ENCODE assay signal across 2 cellular contexts in the genomic region with DNA sequence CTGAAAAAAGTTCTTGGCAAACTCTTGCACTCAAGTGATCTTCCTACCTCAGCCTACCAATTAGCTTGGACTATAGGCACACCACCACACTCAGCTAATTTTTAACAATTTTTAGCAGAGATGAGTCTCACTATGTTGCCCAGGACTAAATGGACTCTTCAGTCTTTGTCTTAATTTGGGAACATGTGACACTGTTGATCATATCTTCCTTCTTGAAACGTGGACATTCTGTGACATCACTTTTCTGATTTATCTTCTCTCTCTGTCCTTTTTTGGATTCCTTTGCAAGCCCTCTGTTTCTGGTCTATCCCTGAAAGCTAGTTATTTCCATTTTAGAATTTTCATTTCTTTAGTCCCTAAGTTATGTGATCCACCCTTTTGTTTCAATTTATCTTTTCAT.
TF ChIP-seq lines count a peak whose summit lies in the region.

No MANE protein-coding gene starts in this region.

TF ChIP-seq in GM23338, 12 proteins besides CTCF, POLR2A, EP300 and RAD21:
- TF ChIP-seq POLR2AphosphoS5 (IDR thresholded peaks at IDR 0.05; ENCODE audit: low read depth) (no peak), STAT1 (IDR thresholded peaks at IDR 0.05; ENCODE audit: unreplicated experiment) (no peak), EZH2phosphoT487 (IDR thresholded peaks at IDR 0.05; ENCODE audit: unreplicated experiment) (no peak), CREB1 (CRISPR knock-in tag; IDR thresholded peaks at IDR 0.05; ENCODE audit: low read depth) (no peak)
- TF ChIP-seq, protein P1, sequence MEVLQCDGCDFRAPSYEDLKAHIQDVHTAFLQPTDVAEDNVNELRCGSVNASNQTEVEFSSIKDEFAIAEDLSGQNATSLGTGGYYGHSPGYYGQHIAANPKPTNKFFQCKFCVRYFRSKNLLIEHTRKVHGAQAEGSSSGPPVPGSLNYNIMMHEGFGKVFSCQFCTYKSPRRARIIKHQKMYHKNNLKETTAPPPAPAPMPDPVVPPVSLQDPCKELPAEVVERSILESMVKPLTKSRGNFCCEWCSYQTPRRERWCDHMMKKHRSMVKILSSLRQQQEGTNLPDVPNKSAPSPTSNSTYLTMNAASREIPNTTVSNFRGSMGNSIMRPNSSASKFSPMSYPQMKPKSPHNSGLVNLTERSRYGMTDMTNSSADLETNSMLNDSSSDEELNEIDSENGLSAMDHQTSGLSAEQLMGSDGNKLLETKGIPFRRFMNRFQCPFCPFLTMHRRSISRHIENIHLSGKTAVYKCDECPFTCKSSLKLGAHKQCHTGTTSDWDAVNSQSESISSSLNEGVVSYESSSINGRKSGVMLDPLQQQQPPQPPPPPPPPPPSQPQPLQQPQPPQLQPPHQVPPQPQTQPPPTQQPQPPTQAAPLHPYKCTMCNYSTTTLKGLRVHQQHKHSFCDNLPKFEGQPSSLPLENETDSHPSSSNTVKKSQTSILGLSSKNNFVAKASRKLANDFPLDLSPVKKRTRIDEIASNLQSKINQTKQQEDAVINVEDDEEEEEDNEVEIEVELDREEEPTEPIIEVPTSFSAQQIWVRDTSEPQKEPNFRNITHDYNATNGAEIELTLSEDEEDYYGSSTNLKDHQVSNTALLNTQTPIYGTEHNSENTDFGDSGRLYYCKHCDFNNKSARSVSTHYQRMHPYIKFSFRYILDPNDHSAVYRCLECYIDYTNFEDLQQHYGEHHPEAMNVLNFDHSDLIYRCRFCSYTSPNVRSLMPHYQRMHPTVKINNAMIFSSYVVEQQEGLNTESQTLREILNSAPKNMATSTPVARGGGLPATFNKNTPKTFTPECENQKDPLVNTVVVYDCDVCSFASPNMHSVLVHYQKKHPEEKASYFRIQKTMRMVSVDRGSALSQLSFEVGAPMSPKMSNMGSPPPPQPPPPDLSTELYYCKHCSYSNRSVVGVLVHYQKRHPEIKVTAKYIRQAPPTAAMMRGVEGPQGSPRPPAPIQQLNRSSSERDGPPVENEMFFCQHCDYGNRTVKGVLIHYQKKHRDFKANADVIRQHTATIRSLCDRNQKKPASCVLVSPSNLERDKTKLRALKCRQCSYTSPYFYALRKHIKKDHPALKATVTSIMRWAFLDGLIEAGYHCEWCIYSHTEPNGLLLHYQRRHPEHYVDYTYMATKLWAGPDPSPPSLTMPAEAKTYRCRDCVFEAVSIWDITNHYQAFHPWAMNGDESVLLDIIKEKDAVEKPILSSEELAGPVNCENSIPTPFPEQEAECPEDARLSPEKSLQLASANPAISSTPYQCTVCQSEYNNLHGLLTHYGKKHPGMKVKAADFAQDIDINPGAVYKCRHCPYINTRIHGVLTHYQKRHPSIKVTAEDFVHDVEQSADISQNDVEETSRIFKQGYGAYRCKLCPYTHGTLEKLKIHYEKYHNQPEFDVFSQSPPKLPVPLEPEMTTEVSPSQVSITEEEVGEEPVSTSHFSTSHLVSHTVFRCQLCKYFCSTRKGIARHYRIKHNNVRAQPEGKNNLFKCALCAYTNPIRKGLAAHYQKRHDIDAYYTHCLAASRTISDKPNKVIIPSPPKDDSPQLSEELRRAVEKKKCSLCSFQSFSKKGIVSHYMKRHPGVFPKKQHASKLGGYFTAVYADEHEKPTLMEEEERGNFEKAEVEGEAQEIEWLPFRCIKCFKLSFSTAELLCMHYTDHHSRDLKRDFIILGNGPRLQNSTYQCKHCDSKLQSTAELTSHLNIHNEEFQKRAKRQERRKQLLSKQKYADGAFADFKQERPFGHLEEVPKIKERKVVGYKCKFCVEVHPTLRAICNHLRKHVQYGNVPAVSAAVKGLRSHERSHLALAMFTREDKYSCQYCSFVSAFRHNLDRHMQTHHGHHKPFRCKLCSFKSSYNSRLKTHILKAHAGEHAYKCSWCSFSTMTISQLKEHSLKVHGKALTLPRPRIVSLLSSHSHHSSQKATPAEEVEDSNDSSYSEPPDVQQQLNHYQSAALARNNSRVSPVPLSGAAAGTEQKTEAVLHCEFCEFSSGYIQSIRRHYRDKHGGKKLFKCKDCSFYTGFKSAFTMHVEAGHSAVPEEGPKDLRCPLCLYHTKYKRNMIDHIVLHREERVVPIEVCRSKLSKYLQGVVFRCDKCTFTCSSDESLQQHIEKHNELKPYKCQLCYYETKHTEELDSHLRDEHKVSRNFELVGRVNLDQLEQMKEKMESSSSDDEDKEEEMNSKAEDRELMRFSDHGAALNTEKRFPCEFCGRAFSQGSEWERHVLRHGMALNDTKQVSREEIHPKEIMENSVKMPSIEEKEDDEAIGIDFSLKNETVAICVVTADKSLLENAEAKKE (CRISPR knock-in tag; IDR thresholded peaks at IDR 0.05), result no peak
- TF ChIP-seq, protein P2, sequence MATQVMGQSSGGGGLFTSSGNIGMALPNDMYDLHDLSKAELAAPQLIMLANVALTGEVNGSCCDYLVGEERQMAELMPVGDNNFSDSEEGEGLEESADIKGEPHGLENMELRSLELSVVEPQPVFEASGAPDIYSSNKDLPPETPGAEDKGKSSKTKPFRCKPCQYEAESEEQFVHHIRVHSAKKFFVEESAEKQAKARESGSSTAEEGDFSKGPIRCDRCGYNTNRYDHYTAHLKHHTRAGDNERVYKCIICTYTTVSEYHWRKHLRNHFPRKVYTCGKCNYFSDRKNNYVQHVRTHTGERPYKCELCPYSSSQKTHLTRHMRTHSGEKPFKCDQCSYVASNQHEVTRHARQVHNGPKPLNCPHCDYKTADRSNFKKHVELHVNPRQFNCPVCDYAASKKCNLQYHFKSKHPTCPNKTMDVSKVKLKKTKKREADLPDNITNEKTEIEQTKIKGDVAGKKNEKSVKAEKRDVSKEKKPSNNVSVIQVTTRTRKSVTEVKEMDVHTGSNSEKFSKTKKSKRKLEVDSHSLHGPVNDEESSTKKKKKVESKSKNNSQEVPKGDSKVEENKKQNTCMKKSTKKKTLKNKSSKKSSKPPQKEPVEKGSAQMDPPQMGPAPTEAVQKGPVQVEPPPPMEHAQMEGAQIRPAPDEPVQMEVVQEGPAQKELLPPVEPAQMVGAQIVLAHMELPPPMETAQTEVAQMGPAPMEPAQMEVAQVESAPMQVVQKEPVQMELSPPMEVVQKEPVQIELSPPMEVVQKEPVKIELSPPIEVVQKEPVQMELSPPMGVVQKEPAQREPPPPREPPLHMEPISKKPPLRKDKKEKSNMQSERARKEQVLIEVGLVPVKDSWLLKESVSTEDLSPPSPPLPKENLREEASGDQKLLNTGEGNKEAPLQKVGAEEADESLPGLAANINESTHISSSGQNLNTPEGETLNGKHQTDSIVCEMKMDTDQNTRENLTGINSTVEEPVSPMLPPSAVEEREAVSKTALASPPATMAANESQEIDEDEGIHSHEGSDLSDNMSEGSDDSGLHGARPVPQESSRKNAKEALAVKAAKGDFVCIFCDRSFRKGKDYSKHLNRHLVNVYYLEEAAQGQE (IDR thresholded peaks at IDR 0.05; ENCODE audit: unreplicated experiment), result no peak
- TF ChIP-seq, protein P3, sequence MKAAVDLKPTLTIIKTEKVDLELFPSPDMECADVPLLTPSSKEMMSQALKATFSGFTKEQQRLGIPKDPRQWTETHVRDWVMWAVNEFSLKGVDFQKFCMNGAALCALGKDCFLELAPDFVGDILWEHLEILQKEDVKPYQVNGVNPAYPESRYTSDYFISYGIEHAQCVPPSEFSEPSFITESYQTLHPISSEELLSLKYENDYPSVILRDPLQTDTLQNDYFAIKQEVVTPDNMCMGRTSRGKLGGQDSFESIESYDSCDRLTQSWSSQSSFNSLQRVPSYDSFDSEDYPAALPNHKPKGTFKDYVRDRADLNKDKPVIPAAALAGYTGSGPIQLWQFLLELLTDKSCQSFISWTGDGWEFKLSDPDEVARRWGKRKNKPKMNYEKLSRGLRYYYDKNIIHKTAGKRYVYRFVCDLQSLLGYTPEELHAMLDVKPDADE (IDR thresholded peaks at IDR 0.05), result no peak

TF ChIP-seq in K562, 482 proteins besides CTCF, POLR2A, EP300 and RAD21:
- TF ChIP-seq, protein P4, sequence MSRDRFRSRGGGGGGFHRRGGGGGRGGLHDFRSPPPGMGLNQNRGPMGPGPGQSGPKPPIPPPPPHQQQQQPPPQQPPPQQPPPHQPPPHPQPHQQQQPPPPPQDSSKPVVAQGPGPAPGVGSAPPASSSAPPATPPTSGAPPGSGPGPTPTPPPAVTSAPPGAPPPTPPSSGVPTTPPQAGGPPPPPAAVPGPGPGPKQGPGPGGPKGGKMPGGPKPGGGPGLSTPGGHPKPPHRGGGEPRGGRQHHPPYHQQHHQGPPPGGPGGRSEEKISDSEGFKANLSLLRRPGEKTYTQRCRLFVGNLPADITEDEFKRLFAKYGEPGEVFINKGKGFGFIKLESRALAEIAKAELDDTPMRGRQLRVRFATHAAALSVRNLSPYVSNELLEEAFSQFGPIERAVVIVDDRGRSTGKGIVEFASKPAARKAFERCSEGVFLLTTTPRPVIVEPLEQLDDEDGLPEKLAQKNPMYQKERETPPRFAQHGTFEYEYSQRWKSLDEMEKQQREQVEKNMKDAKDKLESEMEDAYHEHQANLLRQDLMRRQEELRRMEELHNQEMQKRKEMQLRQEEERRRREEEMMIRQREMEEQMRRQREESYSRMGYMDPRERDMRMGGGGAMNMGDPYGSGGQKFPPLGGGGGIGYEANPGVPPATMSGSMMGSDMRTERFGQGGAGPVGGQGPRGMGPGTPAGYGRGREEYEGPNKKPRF (IDR thresholded peaks at IDR 0.05; ENCODE audit: low read depth, low read length), result no peak
- TF ChIP-seq, protein P5, sequence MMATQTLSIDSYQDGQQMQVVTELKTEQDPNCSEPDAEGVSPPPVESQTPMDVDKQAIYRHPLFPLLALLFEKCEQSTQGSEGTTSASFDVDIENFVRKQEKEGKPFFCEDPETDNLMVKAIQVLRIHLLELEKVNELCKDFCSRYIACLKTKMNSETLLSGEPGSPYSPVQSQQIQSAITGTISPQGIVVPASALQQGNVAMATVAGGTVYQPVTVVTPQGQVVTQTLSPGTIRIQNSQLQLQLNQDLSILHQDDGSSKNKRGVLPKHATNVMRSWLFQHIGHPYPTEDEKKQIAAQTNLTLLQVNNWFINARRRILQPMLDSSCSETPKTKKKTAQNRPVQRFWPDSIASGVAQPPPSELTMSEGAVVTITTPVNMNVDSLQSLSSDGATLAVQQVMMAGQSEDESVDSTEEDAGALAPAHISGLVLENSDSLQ (IDR thresholded peaks at IDR 0.05), result peak; percentile 38; the same call in 1 of the 2 replicates
- no peak for TF ChIP-seq ZNF696 (CRISPR knock-in tag; conservative IDR thresholded peaks at IDR 0.05)
- TF ChIP-seq L3MBTL2 (IDR thresholded peaks at IDR 0.05), result 0 out of 2 replicates have a peak, but pooled peaks have one; percentile 32
- TF ChIP-seq RAD51 (IDR thresholded peaks at IDR 0.05; ENCODE audit: borderline replicate concordance, low read depth), result peak; percentile 52; the same call in 1 of the 2 replicates
- TF ChIP-seq, protein P6, sequence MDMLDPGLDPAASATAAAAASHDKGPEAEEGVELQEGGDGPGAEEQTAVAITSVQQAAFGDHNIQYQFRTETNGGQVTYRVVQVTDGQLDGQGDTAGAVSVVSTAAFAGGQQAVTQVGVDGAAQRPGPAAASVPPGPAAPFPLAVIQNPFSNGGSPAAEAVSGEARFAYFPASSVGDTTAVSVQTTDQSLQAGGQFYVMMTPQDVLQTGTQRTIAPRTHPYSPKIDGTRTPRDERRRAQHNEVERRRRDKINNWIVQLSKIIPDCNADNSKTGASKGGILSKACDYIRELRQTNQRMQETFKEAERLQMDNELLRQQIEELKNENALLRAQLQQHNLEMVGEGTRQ (CRISPR knock-in tag; IDR thresholded peaks at IDR 0.05), result 0 out of 2 replicates have a peak, but pooled peaks have one; percentile 8
- no peak for TF ChIP-seq TSC22D4 (tag; IDR thresholded peaks at IDR 0.05)
- TF ChIP-seq MYNN (IDR thresholded peaks at IDR 0.05), result no peak
- no peak for TF ChIP-seq MYNN (CRISPR knock-in tag; IDR thresholded peaks at IDR 0.05)
- 0 out of 2 replicates have a peak, but pooled peaks have one; percentile 44 for TF ChIP-seq ATF7 (IDR thresholded peaks at IDR 0.05)
- TF ChIP-seq SOX6 (IDR thresholded peaks at IDR 0.05), result 0 out of 2 replicates have a peak, but pooled peaks have one; percentile 27
- TF ChIP-seq TCF3 (CRISPR knock-in tag; IDR thresholded peaks at IDR 0.05), result no peak
- peak; percentile 61 for TF ChIP-seq MEIS2 (IDR thresholded peaks at IDR 0.05; ENCODE audit: partially characterized antibody)
- TF ChIP-seq HDAC8 (tag; IDR thresholded peaks at IDR 0.05), result no peak
- TF ChIP-seq, protein P7, sequence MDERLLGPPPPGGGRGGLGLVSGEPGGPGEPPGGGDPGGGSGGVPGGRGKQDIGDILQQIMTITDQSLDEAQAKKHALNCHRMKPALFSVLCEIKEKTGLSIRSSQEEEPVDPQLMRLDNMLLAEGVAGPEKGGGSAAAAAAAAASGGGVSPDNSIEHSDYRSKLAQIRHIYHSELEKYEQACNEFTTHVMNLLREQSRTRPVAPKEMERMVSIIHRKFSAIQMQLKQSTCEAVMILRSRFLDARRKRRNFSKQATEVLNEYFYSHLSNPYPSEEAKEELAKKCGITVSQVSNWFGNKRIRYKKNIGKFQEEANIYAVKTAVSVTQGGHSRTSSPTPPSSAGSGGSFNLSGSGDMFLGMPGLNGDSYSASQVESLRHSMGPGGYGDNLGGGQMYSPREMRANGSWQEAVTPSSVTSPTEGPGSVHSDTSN (CRISPR knock-in tag; IDR thresholded peaks at IDR 0.05; ENCODE audit: low read depth), result no peak
- TF ChIP-seq, protein P7 (tag; conservative IDR thresholded peaks at IDR 0.05; ENCODE audit: low read depth), result 0 out of 2 replicates have a peak, but pooled peaks have one; percentile 22
- TF ChIP-seq JUND (IDR thresholded peaks at IDR 0.05; ENCODE audit: borderline replicate concordance, low read depth, low read length), result no peak
- TF ChIP-seq JUND (tag; IDR thresholded peaks at IDR 0.05; ENCODE audit: borderline replicate concordance, low read depth, low read length), result 0 out of 3 replicates have a peak, but pooled peaks have one; percentile 18
- TF ChIP-seq HNRNPH1 (optimal IDR thresholded peaks at IDR 0.05; ENCODE audit: low read depth, low read length), result no peak
- TF ChIP-seq FOXJ2 (tag; IDR thresholded peaks at IDR 0.05), result no peak
- TF ChIP-seq NR2C2 (CRISPR knock-in tag; IDR thresholded peaks at IDR 0.05), result no peak
- no peak for TF ChIP-seq NR2C2 (tag; IDR thresholded peaks at IDR 0.05)
- TF ChIP-seq, protein P8, sequence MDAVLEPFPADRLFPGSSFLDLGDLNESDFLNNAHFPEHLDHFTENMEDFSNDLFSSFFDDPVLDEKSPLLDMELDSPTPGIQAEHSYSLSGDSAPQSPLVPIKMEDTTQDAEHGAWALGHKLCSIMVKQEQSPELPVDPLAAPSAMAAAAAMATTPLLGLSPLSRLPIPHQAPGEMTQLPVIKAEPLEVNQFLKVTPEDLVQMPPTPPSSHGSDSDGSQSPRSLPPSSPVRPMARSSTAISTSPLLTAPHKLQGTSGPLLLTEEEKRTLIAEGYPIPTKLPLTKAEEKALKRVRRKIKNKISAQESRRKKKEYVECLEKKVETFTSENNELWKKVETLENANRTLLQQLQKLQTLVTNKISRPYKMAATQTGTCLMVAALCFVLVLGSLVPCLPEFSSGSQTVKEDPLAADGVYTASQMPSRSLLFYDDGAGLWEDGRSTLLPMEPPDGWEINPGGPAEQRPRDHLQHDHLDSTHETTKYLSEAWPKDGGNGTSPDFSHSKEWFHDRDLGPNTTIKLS (IDR thresholded peaks at IDR 0.05; ENCODE audit: borderline replicate concordance, low read depth), result peak; percentile 38; the same call in 1 of the 2 replicates
